ENCODE assay signal across 12 cellular contexts in the genomic region with DNA sequence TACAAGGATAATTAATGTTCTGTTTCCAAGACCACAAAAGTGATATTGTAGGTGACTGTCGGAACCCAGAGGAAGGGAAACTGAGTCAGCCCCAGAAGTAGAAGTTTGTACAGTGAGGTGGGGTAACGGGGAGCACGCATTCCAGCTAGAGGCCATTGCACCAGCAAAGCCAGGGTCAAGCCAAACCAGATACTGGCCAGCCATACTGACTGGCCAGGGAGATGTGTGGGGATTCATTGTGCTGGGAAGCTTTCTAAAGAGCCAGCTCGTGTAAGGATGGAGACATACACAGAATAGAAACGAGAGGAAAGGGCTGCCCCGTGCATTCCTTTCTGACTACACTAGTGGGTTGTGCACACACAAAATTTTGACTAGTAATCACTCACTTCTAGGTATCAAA.
DNase-seq lines count a peak whose midpoint lies in the region; ATAC-seq and TF ChIP-seq lines count a peak whose summit lies in the region.
"Had no signal": no experiment of that assay in that cellular context is flagged by ENCODE, and none has a peak within 500 bp of the region (broad histone marks: within the 10 kb centered on the region; RNA-seq: fewer than 3 reads in every experiment).

No MANE protein-coding gene starts in this region.

- TF ChIP-seq POLR2A in gastrocnemius medialis (IDR thresholded peaks at IDR 0.05): no peak

- TF ChIP-seq CTCF in gastrocnemius medialis (IDR thresholded peaks at IDR 0.05 in 4 of 5, conservative IDR thresholded peaks at IDR 0.05 in 1 of 5): no peak

- ATAC-seq in Right ventricle myocardium superior (ENCODE audit: poor library complexity) (peak; percentile 9), Right ventricle myocardium inferior (no peak), left ventricle myocardium superior (peak; percentile 5), gastrocnemius medialis (no peak), aorta (ENCODE audit: low FRiP score) (peak; percentile 34), GM21786 (IDR thresholded peaks at IDR 0.05; ENCODE audit: unreplicated experiment) (no peak), GM19351 (IDR thresholded peaks at IDR 0.05; ENCODE audit: unreplicated experiment) (no peak)

- H3K4me1 ChIP-seq in gastrocnemius medialis (peaks cover 10 to 31% of the 10 kb centered on the region in 2 donors), aorta (ENCODE audit: control insufficient read depth in 1 of 2, insufficient read depth in 2 of 2, low read length in 2 of 2) (peaks cover 0 to 3% of the 10 kb centered on the region in 2 donors)

- no peak for DNase-seq in Right ventricle myocardium superior
- DNase-seq in Right ventricle myocardium inferior (ENCODE audit: missing footprints): no peak
- no peak for DNase-seq in left ventricle myocardium superior
- no peak for DNase-seq in gastrocnemius medialis
- DNase-seq in aorta: no peak
- DNase-seq in stimulated activated CD4-positive, alpha-beta T cell treated with anti-CD3 and anti-CD28 coated beads, Interleukin-1b, Interleukin-23, amount 100 ng/mL, for 48 hours: no peak
- DNase-seq: activated CD4-positive, alpha-beta T cell treated with anti-CD3 and anti-CD28 coated beads for 48 hours; activated T-cell treated with anti-CD3 and anti-CD28 coated beads for 4 hours; NCI-H1930 had no signal

- H3K27ac ChIP-seq in gastrocnemius medialis (peak overlapping the region; percentile 79 to 88 (median 84)), aorta (ENCODE audit: low read depth in 1 of 2, low read length in 2 of 2) (peak overlapping the region; percentile 72 to 100)

- WGBS in aorta, 2 donors: 35 to 41% methylated on average over 6 of the region's 6 CpGs

- H3K36me3 ChIP-seq in gastrocnemius medialis (no peaks in the 10 kb centered on the region), aorta (ENCODE audit: control insufficient read depth in 1 of 2, insufficient read depth in 2 of 2, low read length in 1 of 2) (no peaks in the 10 kb centered on the region)
- H3K36me3 ChIP-seq: upper lobe of left lung had no signal

- intact Hi-C loops in Right ventricle myocardium superior (cut with DNase I) (no loop called here), Right ventricle myocardium inferior (cut with DNase I) (no loop called here), left ventricle myocardium superior (cut with micrococcal nuclease) (no loop called here), gastrocnemius medialis (cut with DNase I; ENCODE audit: low total_unique reads) (loop anchor here (5.0 kb wide), 1 partner anchor 41 kb away; no protein-coding TSS in a partner anchor), aorta (cut with DNase I) (loop anchor here in 1 of 2 donors (5.0 kb wide), 1 partner anchor 141 kb away; no protein-coding TSS in a partner anchor)

- H3K4me3 ChIP-seq in gastrocnemius medialis (peak overlapping the region in 1 of 4 donors; percentile 17), aorta (ENCODE audit: low read length in 2 of 2) (no peak overlapping the region)
- H3K4me3 ChIP-seq: upper lobe of left lung had no signal

- H3K9me3 ChIP-seq in gastrocnemius medialis (no peaks in the 10 kb centered on the region), aorta (ENCODE audit: control insufficient read depth, low read length) (no peaks in the 10 kb centered on the region)
- H3K9me3 ChIP-seq: upper lobe of left lung had no signal

- H3K27me3 ChIP-seq in gastrocnemius medialis (no peaks in the 10 kb centered on the region), aorta (ENCODE audit: control insufficient read depth in 1 of 2, insufficient read depth in 2 of 2, low read length in 1 of 2) (no peaks in the 10 kb centered on the region)
- H3K27me3 ChIP-seq: upper lobe of left lung had no signal

- in situ Hi-C loops in gastrocnemius medialis (cut with MboI; ENCODE audit: low sequenced_read_pairs in 4 of 4): no loop called here

Comparison
In these comparisons a context has a peak if more than half of its experiments do, and no peak if none do; other contexts are left out.
1. ATAC-seq: peak in Right ventricle myocardium superior (single experiment), left ventricle myocardium superior (single experiment) and aorta (single experiment); none in Right ventricle myocardium inferior (single experiment), gastrocnemius medialis (0 of 2), GM21786 (single experiment) and GM19351 (single experiment).